21 cellular contexts compared by ENCODE assay signal in genomic region chr2:19876751-19877150, GRCh38.
"Had no signal": no experiment of that assay in that cellular context is flagged by ENCODE, and none has a peak within 500 bp of the region (broad histone marks: within the 10 kb centered on the region; RNA-seq: fewer than 3 reads in every experiment).

No MANE protein-coding gene starts in this region.

- H3K27me3 ChIP-seq: dorsolateral prefrontal cortex, stomach had no signal

- DNase-seq: activated CD4-positive, alpha-beta T cell treated with anti-CD3 and anti-CD28 coated beads, Interleukin-2, amount 10 ng/mL, durations not matched to agents 24 days and 14 days; activated naive CD4-positive, alpha-beta T cell; activated naive CD8-positive, alpha-beta T cell treated with anti-CD3 and anti-CD28 coated beads for 36 hours; activated T-cell treated with anti-CD3 and anti-CD28 coated beads for 4 hours; amygdala; caudate nucleus; dorsolateral prefrontal cortex; erythroblast; hypothalamus; kidney glomerular epithelial cell; left ventricle myocardium superior; mesenchymal stem cell; naive thymus-derived CD8-positive, alpha-beta T cell; stimulated activated CD4-positive, alpha-beta T cell treated with anti-CD3 and anti-CD28 coated beads, Interleukin-4, amount 100 ng/mL, for 1 hour; stomach; T-helper 1 cell; T1000 had no signal

- H3K27ac ChIP-seq: dorsolateral prefrontal cortex, stomach had no signal

- H3K9me3 ChIP-seq: stomach had no signal

- ATAC-seq: left ventricle myocardium superior; naive thymus-derived CD8-positive, alpha-beta T cell; sciatic nerve; SK-N-SH treated with all-trans-retinoic acid at 6 μM for 48 hours; stimulated activated effector memory CD8-positive, alpha-beta T cell treated with anti-CD3 and anti-CD28 coated beads, Interleukin-12 subunit alpha, Interleukin-12 subunit beta, amount 100 ng/mL, for 72 hours had no signal

- H3K4me1 ChIP-seq: stomach had no signal

- H3K36me3 ChIP-seq: stomach had no signal

- H3K4me3 ChIP-seq: dorsolateral prefrontal cortex, smooth muscle cell, stomach had no signal
